ENCODE assay signal across 23 cellular contexts in genomic region chr3:37820213-37820612, GRCh38. TPM values are rescaled to one million over a fixed set of nuclear protein-coding genes. Genes with fewer than 3 reads are reported as not detected.
"Had no signal": no experiment of that assay in that cellular context is flagged by ENCODE, and none has a peak within 500 bp of the region (broad histone marks: within the 10 kb centered on the region; RNA-seq: fewer than 3 reads in every experiment).

No MANE protein-coding gene starts in this region.

- H3K27ac ChIP-seq: breast epithelium, Peyer's patch, RWPE1, SJCRH30 had no signal

- H3K9me3 ChIP-seq: breast epithelium, Peyer's patch, SJCRH30 had no signal

- DNase-seq: activated B cell treated with CpG ODN at 0.5 μM for 24 hours; activated CD4-positive, alpha-beta T cell treated with anti-CD3 and anti-CD28 coated beads for 1 hour; activated CD4-positive, alpha-beta T cell treated with anti-CD3 and anti-CD28 coated beads, Interleukin-2, amount 10 ng/mL, durations not matched to agents 24 days and 14 days; activated CD4-positive, alpha-beta T cell treated with anti-CD3 and anti-CD28 coated beads, Interleukin-2, amount 50 U/mL, for 48 hours; activated CD8-positive, alpha-beta memory T cell treated with anti-CD3 and anti-CD28 coated beads, Interleukin-2, amount 10 ng/mL, durations not matched to agents 7 days and 5 days; activated effector memory CD4-positive, alpha-beta T cell treated with Interleukin-2 at 50 U/mL for 16 hours; activated naive CD4-positive, alpha-beta T cell; activated T-cell treated with anti-CD3 and anti-CD28 coated beads, Interleukin-2, amount 50 U/mL, for 24 hours; aorta; MM.1S; NCI-H1105; NCI-H1436; NCI-H1694 treated with DMSO at 0.1 percent for 48 hours; NCI-H2029 treated with DMSO at 0.1 percent for 48 hours; NCI-H345; NCI-H510A; NCI-H526 treated with DMSO at 0.1 percent for 48 hours; NCI-H82; Peyer's patch; Right ventricle myocardium superior; SJCRH30 had no signal

- H3K4me1 ChIP-seq: breast epithelium, Peyer's patch, SJCRH30 had no signal

- H3K4me3 ChIP-seq: breast epithelium, Peyer's patch, SJCRH30 had no signal

- H3K27me3 ChIP-seq: breast epithelium, Peyer's patch, SJCRH30 had no signal

- H3K36me3 ChIP-seq: breast epithelium, Peyer's patch, SJCRH30 had no signal

- ATAC-seq: activated CD8-positive, alpha-beta memory T cell treated with anti-CD3 and anti-CD28 coated beads, Interleukin-2, amount 10 ng/mL, durations not matched to agents 7 days and 5 days had no signal

RNA-seq across cellular contexts. Expression of gene CTDSPL, which starts 41.5 kb away (rescaled TPM):
- total RNA-seq: activated B cell treated with CpG ODN at 0.5 μM for 24 hours had no signal
